Comparison of ENCODE assay signal across 8 cellular contexts in genomic region chr11:13765886-13766285, GRCh38.
"Had no signal": no experiment of that assay in that cellular context is flagged by ENCODE, and none has a peak within 500 bp of the region (broad histone marks: within the 10 kb centered on the region; RNA-seq: fewer than 3 reads in every experiment).

No MANE protein-coding gene starts in this region.

- H3K4me3 Mint-ChIP-seq: GM23338, H9 had no signal

- H3K9me3 Mint-ChIP-seq: GM23338 had no signal

- DNase-seq: H9, HCEC 1CT, IMR-90, KBM-7 had no signal

- H3K4me2 ChIP-seq: GM23338 had no signal

- ATAC-seq: GM23338 had no signal

- FAIRE-seq: H1, H54, HTR-8/SVneo had no signal

- H2AFZ ChIP-seq: GM23338 had no signal

- H3K4me3 ChIP-seq: GM23338 had no signal

- H3K27ac Mint-ChIP-seq: GM23338, H9 had no signal
